In the genomic region with DNA sequence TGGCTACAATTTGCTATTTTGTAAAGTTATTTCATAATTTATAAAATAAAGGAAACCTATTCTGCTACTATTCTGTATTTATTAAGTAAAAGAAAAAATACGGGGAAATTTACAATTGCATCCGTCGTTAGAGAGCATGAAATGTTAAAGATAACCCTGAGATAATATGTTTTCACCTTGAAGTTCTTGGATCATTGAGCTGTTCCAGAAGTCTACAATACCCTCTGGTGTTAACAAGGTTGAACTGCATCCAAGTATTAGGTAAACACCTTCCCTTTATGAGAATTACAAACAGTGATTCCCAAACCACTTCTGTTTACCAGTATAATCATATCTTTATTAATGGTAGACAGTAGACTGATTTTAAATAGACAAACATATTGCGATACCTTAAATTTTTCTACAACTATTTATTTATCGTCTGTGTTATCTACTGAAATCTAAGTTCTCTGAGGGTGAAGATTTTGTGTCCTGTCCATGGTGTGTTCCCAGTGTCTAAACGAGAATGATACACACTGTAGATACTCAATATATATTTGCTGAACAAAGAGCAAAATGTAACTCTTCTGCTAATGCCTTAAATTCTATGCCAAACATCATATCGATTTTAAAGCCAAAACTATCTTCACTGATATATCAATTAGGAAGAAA, we compare ENCODE assay signal across 8 cellular contexts. TPM values are rescaled to one million over a fixed set of nuclear protein-coding genes. Genes with fewer than 3 reads are reported as not detected.
A peak's percentile ranks its signal among the peaks of the same experiment; 100 is the strongest.
DNase-seq lines count a peak whose midpoint lies in the region; ATAC-seq, FAIRE-seq and TF ChIP-seq lines count a peak whose summit lies in the region.

No MANE protein-coding gene starts in this region.

- TF ChIP-seq EP300 in neural cell (conservative IDR thresholded peaks at IDR 0.05; ENCODE audit: poor library complexity, severe bottlenecking): no peak

- H2AFZ ChIP-seq in neural cell (ENCODE audit: low read depth, low read length): no peak overlapping the region

- no peak overlapping the region for H3K27ac ChIP-seq in neural cell (ENCODE audit: low read length)

- intact Hi-C loops in sciatic nerve (cut with DNase I): no loop called here

- H3K79me2 ChIP-seq in neural cell (replicated peaks; ENCODE audit: insufficient read depth, low read length): no peaks in the 10 kb centered on the region

- no peaks in the 10 kb centered on the region for H4K20me1 ChIP-seq in neural cell (ENCODE audit: insufficient read depth)

- no peaks in the 10 kb centered on the region for H3K27me3 ChIP-seq in neural cell (ENCODE audit: insufficient read depth, low read depth, low read length)

- no peak overlapping the region for H3K9ac ChIP-seq in neural cell (ENCODE audit: low read length)

- FAIRE-seq in D721Med (lab: Jason Lieb, UNC): peak; percentile 92

- H3K4me2 ChIP-seq in neural cell (ENCODE audit: low read length): no peak overlapping the region

- no peaks in the 10 kb centered on the region for H3K36me3 ChIP-seq in neural cell (ENCODE audit: insufficient read depth, low read length)

- H3K4me3 ChIP-seq in neural cell (ENCODE audit: low read length): no peak overlapping the region

- peak; percentile 79 for TF ChIP-seq CTCF in D721Med (IDR thresholded peaks at IDR 0.05; ENCODE audit: insufficient read depth, missing control alignments)
- peak; percentile 85 for TF ChIP-seq CTCF in neural cell (IDR thresholded peaks at IDR 0.05; ENCODE audit: poor library complexity, severe bottlenecking)

- no peaks in the 10 kb centered on the region for H3F3A ChIP-seq in neural cell (ENCODE audit: insufficient read depth, low read length, poor library complexity, severe bottlenecking)

- no peaks in the 10 kb centered on the region for H3K9me2 ChIP-seq in neural cell (ENCODE audit: insufficient read depth, low read length)

- DNase-seq in D721Med (ENCODE audit: insufficient read length, low spot score) (no peak), NCI-H774 (lab: John Stamatoyannopoulos, UW) (peak; percentile 57), dedifferentiated amniotic fluid mesenchymal stem cell (ENCODE audit: extremely low spot score) (peak; percentile 19), sciatic nerve (ENCODE audit: low spot score) (no peak), hypothalamus (lab: John Stamatoyannopoulos, UW) (no peak)

- ATAC-seq in GM19328 (IDR thresholded peaks at IDR 0.05; ENCODE audit: unreplicated experiment): peak; percentile 55
- ATAC-seq in HG03354 (IDR thresholded peaks at IDR 0.05; ENCODE audit: poor library complexity, severe bottlenecking, unreplicated experiment): peak; percentile 92
- ATAC-seq in sciatic nerve: no peak

- H3K9me3 ChIP-seq in neural cell (ENCODE audit: low read length): no peaks in the 10 kb centered on the region

- TF ChIP-seq RAD21 in neural cell (conservative IDR thresholded peaks at IDR 0.05): peak; percentile 90

TF ChIP-seq in neural cell, 6 proteins besides CTCF, POLR2A, EP300 and RAD21:
- TF ChIP-seq EZH2 (IDR thresholded peaks at IDR 0.05; ENCODE audit: borderline replicate concordance, insufficient read depth, low read length, poor library complexity, severe bottlenecking) (no peak), SMC3 (conservative IDR thresholded peaks at IDR 0.05; ENCODE audit: poor library complexity) (peak; percentile 94), MXI1 (conservative IDR thresholded peaks at IDR 0.05; ENCODE audit: poor library complexity, severe bottlenecking) (no peak), TAF1 (IDR thresholded peaks at IDR 0.05; ENCODE audit: low read depth) (no peak), POLR2AphosphoS5 (IDR thresholded peaks at IDR 0.05) (no peak)
- TF ChIP-seq, protein P1, sequence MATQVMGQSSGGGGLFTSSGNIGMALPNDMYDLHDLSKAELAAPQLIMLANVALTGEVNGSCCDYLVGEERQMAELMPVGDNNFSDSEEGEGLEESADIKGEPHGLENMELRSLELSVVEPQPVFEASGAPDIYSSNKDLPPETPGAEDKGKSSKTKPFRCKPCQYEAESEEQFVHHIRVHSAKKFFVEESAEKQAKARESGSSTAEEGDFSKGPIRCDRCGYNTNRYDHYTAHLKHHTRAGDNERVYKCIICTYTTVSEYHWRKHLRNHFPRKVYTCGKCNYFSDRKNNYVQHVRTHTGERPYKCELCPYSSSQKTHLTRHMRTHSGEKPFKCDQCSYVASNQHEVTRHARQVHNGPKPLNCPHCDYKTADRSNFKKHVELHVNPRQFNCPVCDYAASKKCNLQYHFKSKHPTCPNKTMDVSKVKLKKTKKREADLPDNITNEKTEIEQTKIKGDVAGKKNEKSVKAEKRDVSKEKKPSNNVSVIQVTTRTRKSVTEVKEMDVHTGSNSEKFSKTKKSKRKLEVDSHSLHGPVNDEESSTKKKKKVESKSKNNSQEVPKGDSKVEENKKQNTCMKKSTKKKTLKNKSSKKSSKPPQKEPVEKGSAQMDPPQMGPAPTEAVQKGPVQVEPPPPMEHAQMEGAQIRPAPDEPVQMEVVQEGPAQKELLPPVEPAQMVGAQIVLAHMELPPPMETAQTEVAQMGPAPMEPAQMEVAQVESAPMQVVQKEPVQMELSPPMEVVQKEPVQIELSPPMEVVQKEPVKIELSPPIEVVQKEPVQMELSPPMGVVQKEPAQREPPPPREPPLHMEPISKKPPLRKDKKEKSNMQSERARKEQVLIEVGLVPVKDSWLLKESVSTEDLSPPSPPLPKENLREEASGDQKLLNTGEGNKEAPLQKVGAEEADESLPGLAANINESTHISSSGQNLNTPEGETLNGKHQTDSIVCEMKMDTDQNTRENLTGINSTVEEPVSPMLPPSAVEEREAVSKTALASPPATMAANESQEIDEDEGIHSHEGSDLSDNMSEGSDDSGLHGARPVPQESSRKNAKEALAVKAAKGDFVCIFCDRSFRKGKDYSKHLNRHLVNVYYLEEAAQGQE (IDR thresholded peaks at IDR 0.05; ENCODE audit: borderline replicate concordance): no peak

RNA-seq across cellular contexts. Expression of a gene that starts 28.2 kb away (rescaled TPM):
- 30.9 and 33.2 TPM in 2 replicates for polyA plus RNA-seq in neural cell
- polyA minus RNA-seq in neural cell: 47.2 and 61.1 TPM in 2 replicates
- 18.4 TPM for total RNA-seq in sciatic nerve

Comparison
In these comparisons a context has a peak if more than half of its experiments do, and no peak if none do; other contexts are left out.
1. DNase-seq: peak in NCI-H774 (single experiment) and dedifferentiated amniotic fluid mesenchymal stem cell (single experiment); none in D721Med (single experiment), sciatic nerve (single experiment) and hypothalamus (0 of 51).